ENCODE assay signal across 12 cellular contexts in genomic region chrX:57906790-57907189, GRCh38. TPM values are rescaled to one million over a fixed set of nuclear protein-coding genes. Genes with fewer than 3 reads are reported as not detected.
DNase-seq lines count a peak whose midpoint lies in the region; ATAC-seq lines count a peak whose summit lies in the region.
"Had no signal": no experiment of that assay in that cellular context is flagged by ENCODE, and none has a peak within 500 bp of the region (broad histone marks: within the 10 kb centered on the region; RNA-seq: fewer than 3 reads in every experiment).

No MANE protein-coding gene starts in this region.

- H3K27ac Mint-ChIP-seq in activated CD4-positive, alpha-beta T cell treated with anti-CD3 and anti-CD28 coated beads for 36 hours: no peak overlapping the region
- peak overlapping the region; percentile 58 for H3K27ac Mint-ChIP-seq in stimulated activated effector memory CD8-positive, alpha-beta T cell treated with anti-CD3 and anti-CD28 coated beads, Interleukin-12 subunit alpha, Interleukin-12 subunit beta, amount 100 ng/mL, for 72 hours
- H3K27ac Mint-ChIP-seq: type B pancreatic cell had no signal

- no peaks in the 10 kb centered on the region for H3K36me3 ChIP-seq in endocrine pancreas (ENCODE audit: control insufficient read depth, insufficient read depth, low read length)
- H3K36me3 ChIP-seq: ascending aorta had no signal

- peak overlapping the region; percentile 64 for H3K4me3 ChIP-seq in endocrine pancreas (ENCODE audit: control insufficient read depth, insufficient read depth, low read length)
- H3K4me3 ChIP-seq: A549 had no signal

- H3K36me3 Mint-ChIP-seq in activated CD4-positive, alpha-beta T cell treated with anti-CD3 and anti-CD28 coated beads for 36 hours (ENCODE audit: low read depth): peaks cover 29% of the 10 kb centered on the region
- H3K36me3 Mint-ChIP-seq in stimulated activated effector memory CD8-positive, alpha-beta T cell treated with anti-CD3 and anti-CD28 coated beads, Interleukin-12 subunit alpha, Interleukin-12 subunit beta, amount 100 ng/mL, for 72 hours: peaks cover 6% of the 10 kb centered on the region
- H3K36me3 Mint-ChIP-seq: type B pancreatic cell had no signal

- H3K9ac ChIP-seq in endocrine pancreas (ENCODE audit: control insufficient read depth, insufficient read depth, low read length): no peak overlapping the region

- intact Hi-C loops in activated CD4-positive, alpha-beta T cell treated with anti-CD3 and anti-CD28 coated beads for 36 hours (cut with DNase I, micrococcal nuclease): no loop called here

- H3K9me3 ChIP-seq in endocrine pancreas (ENCODE audit: control insufficient read depth, low read length): no peaks in the 10 kb centered on the region
- H3K9me3 ChIP-seq: A549, ascending aorta had no signal

- H3K4me1 ChIP-seq in endocrine pancreas (ENCODE audit: control insufficient read depth, insufficient read depth, low read length): peaks cover 20% of the 10 kb centered on the region
- H3K4me1 ChIP-seq: ascending aorta had no signal

- H3K27me3 Mint-ChIP-seq in activated CD4-positive, alpha-beta T cell treated with anti-CD3 and anti-CD28 coated beads for 36 hours: no peaks in the 10 kb centered on the region
- H3K27me3 Mint-ChIP-seq: type B pancreatic cell had no signal

- no peak for DNase-seq in activated CD4-positive, alpha-beta T cell treated with anti-CD3 and anti-CD28 coated beads for 36 hours
- no peak for DNase-seq in activated CD4-positive, alpha-beta T cell treated with anti-CD3 and anti-CD28 coated beads for 4 hours
- peak; percentile 72 for DNase-seq in RPMI7951 (ENCODE audit: low read depth)
- no peak for DNase-seq in stimulated activated effector memory CD8-positive, alpha-beta T cell treated with anti-CD3 and anti-CD28 coated beads, Interleukin-12 subunit alpha, Interleukin-12 subunit beta, amount 100 ng/mL, for 72 hours (ENCODE audit: low spot score in 2 of 2)
- DNase-seq in NCI-H82 treated with DMSO at 0.1 percent for 48 hours (lab: John Stamatoyannopoulos, UW; ENCODE audit: unreplicated experiment): no peak
- DNase-seq in SW480 (ENCODE audit: low spot score): no peak
- DNase-seq in activated CD4-positive, CD25-positive, alpha-beta regulatory T cell treated with anti-CD3 and anti-CD28 coated beads, Interleukin-2, amount 50 U/mL, for 72 hours: no peak
- DNase-seq: NCI-H1092 treated with DMSO at 0.1 percent for 48 hours had no signal

- H3K4me3 Mint-ChIP-seq in activated CD4-positive, alpha-beta T cell treated with anti-CD3 and anti-CD28 coated beads for 36 hours: peak overlapping the region; percentile 21
- peak overlapping the region; percentile 29 for H3K4me3 Mint-ChIP-seq in stimulated activated effector memory CD8-positive, alpha-beta T cell treated with anti-CD3 and anti-CD28 coated beads, Interleukin-12 subunit alpha, Interleukin-12 subunit beta, amount 100 ng/mL, for 72 hours
- H3K4me3 Mint-ChIP-seq: type B pancreatic cell had no signal

- no peaks in the 10 kb centered on the region for H3K27me3 ChIP-seq in endocrine pancreas (ENCODE audit: control insufficient read depth, insufficient read depth, low read length)
- H3K27me3 ChIP-seq: ascending aorta had no signal

- peaks cover 2% of the 10 kb centered on the region for H3K9me3 Mint-ChIP-seq in activated CD4-positive, alpha-beta T cell treated with anti-CD3 and anti-CD28 coated beads for 36 hours (ENCODE audit: low read depth)
- no peaks in the 10 kb centered on the region for H3K9me3 Mint-ChIP-seq in stimulated activated effector memory CD8-positive, alpha-beta T cell treated with anti-CD3 and anti-CD28 coated beads, Interleukin-12 subunit alpha, Interleukin-12 subunit beta, amount 100 ng/mL, for 72 hours

- POLR2A ChIA-PET in activated CD4-positive, alpha-beta T cell treated with anti-CD3 and anti-CD28 coated beads for 36 hours (lab: Charles Lee): no interaction called here

- ATAC-seq in activated CD4-positive, alpha-beta T cell treated with anti-CD3 and anti-CD28 coated beads for 36 hours: no peak
- ATAC-seq in stimulated activated effector memory CD8-positive, alpha-beta T cell treated with anti-CD3 and anti-CD28 coated beads, Interleukin-12 subunit alpha, Interleukin-12 subunit beta, amount 100 ng/mL, for 72 hours: no peak
- ATAC-seq: A549 had no signal

- CTCF ChIA-PET in activated CD4-positive, alpha-beta T cell treated with anti-CD3 and anti-CD28 coated beads for 36 hours (lab: Charles Lee): no interaction called here

- peaks cover 25% of the 10 kb centered on the region for H3K4me1 Mint-ChIP-seq in activated CD4-positive, alpha-beta T cell treated with anti-CD3 and anti-CD28 coated beads for 36 hours
- peaks cover 43% of the 10 kb centered on the region for H3K4me1 Mint-ChIP-seq in stimulated activated effector memory CD8-positive, alpha-beta T cell treated with anti-CD3 and anti-CD28 coated beads, Interleukin-12 subunit alpha, Interleukin-12 subunit beta, amount 100 ng/mL, for 72 hours

RNA-seq across cellular contexts. Expression of gene ZXDA, which starts 3.5 kb away (rescaled TPM):
- 1 to 10 TPM; 2.5 to 3.0 TPM for total RNA-seq in activated CD4-positive, alpha-beta T cell treated with anti-CD3 and anti-CD28 coated beads for 36 hours
- total RNA-seq in RPMI7951 (2014; rRNA removed; shearing (Covaris generic)): 4.2 TPM in 2 replicates
